Comparison of ENCODE assay signal across 35 cellular contexts in the genomic region with DNA sequence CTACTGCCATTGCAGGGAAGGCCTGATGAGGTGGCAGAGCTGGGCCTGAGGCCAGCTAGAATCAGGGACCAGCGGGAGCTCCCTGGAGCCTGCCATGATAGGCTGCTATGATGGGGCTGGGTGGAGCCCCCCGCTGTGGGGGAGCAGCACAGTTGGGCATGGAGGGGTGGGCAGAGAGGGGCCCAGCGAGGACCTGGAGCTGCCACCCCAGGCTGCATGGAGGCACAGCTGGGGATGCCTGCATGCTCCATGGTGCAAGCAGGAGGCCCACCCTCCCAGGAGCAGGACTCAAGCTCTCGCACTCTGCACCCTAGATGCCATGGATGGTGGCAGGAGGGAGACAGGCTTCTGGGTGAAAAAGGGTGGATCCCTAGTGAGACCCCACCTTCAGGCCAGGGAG.
"Had no signal": no experiment of that assay in that cellular context is flagged by ENCODE, and none has a peak within 500 bp of the region (broad histone marks: within the 10 kb centered on the region; RNA-seq: fewer than 3 reads in every experiment).

No MANE protein-coding gene starts in this region.

- H3K27me3 ChIP-seq: ascending aorta, cardiac muscle cell had no signal

- H3K27me3 Mint-ChIP-seq: activated B cell treated with CpG ODN at 0.5 μM for 24 hours; activated CD4-positive, alpha-beta memory T cell treated with anti-CD3 and anti-CD28 coated beads for 36 hours; activated naive CD4-positive, alpha-beta T cell treated with anti-CD3 and anti-CD28 coated beads, Interleukin-2, amount 50 U/mL, for 24 hours; activated naive CD8-positive, alpha-beta T cell; activated naive CD8-positive, alpha-beta T cell treated with anti-CD3 and anti-CD28 coated beads, Interleukin-2, amount 10 ng/mL, durations not matched to agents 7 days and 5 days; activated T-cell treated with anti-CD3 and anti-CD28 coated beads, Interleukin-2, amount 50 U/mL, for 24 hours had no signal

- H3K4me1 Mint-ChIP-seq: activated naive CD4-positive, alpha-beta T cell treated with anti-CD3 and anti-CD28 coated beads, Interleukin-2, amount 50 U/mL, for 24 hours; brain; central memory CD8-positive, alpha-beta T cell had no signal

- H3K36me3 ChIP-seq: ascending aorta, cardiac muscle cell had no signal

- DNase-seq: activated B cell treated with CpG ODN at 0.5 μM for 24 hours; activated CD4-positive, alpha-beta memory T cell treated with anti-CD3 and anti-CD28 coated beads for 36 hours; activated CD4-positive, alpha-beta T cell treated with anti-CD3 and anti-CD28 coated beads for 48 hours; activated CD4-positive, alpha-beta T cell treated with anti-CD3 and anti-CD28 coated beads, Interleukin-2, amount 50 U/mL, for 1 hour; activated CD4-positive, alpha-beta T cell treated with anti-CD3 and anti-CD28 coated beads, Interleukin-2, amount 50 U/mL, for 4 hours; activated CD4-positive, CD25-positive, alpha-beta regulatory T cell treated with anti-CD3 and anti-CD28 coated beads, Interleukin-2, amount 50 U/mL, for 72 hours; activated CD8-positive, alpha-beta memory T cell treated with anti-CD3 and anti-CD28 coated beads for 24 hours; activated CD8-positive, alpha-beta memory T cell treated with anti-CD3 and anti-CD28 coated beads, Interleukin-2, amount 10 ng/mL, durations not matched to agents 7 days and 5 days; activated CD8-positive, alpha-beta memory T cell treated with anti-CD3 and anti-CD28 coated beads, Interleukin-2, amount 50 U/mL, for 48 hours; activated CD8-positive, alpha-beta T cell treated with anti-CD3 and anti-CD28 coated beads, Interleukin-2, amount 10 ng/mL, durations not matched to agents 7 days and 5 days; activated effector memory CD4-positive, alpha-beta T cell treated with Interleukin-2 at 50 U/mL for 16 hours; activated gamma-delta T cell; activated naive CD4-positive, alpha-beta T cell treated with anti-CD3 and anti-CD28 coated beads, Interleukin-2, amount 10 ng/mL, durations not matched to agents 7 days and 5 days; activated naive CD4-positive, alpha-beta T cell treated with Interleukin-2 at 50 U/mL for 16 hours; activated naive CD8-positive, alpha-beta T cell treated with anti-CD3 and anti-CD28 coated beads, Interleukin-2, amount 10 ng/mL, durations not matched to agents 7 days and 5 days; activated naive CD8-positive, alpha-beta T cell treated with anti-CD3 and anti-CD28 coated beads, Interleukin-2, amount 50 U/mL, for 24 hours; activated T-cell treated with anti-CD3 and anti-CD28 coated beads, Interleukin-2, amount 50 U/mL, for 24 hours; activated T-cell treated with anti-CD3 and anti-CD28 coated beads, Interleukin-2, amount 50 U/mL, for 48 hours; amygdala; anterior cingulate cortex; caudate nucleus; cerebellar nuclear complex; T-helper 1 cell; T-helper 2 cell; T-helper 9 cell had no signal

- H3K27ac ChIP-seq: ascending aorta, cardiac muscle cell, VCaP had no signal

- H3K4me1 ChIP-seq: ascending aorta had no signal

- H3K27ac Mint-ChIP-seq: activated CD4-positive, alpha-beta memory T cell treated with anti-CD3 and anti-CD28 coated beads for 36 hours; activated CD8-positive, alpha-beta memory T cell treated with anti-CD3 and anti-CD28 coated beads, Interleukin-2, amount 10 ng/mL, durations not matched to agents 7 days and 5 days; activated CD8-positive, alpha-beta T cell treated with anti-CD3 and anti-CD28 coated beads, Interleukin-2, amount 10 ng/mL, durations not matched to agents 7 days and 5 days; activated naive CD4-positive, alpha-beta T cell treated with anti-CD3 and anti-CD28 coated beads, Interleukin-2, amount 10 ng/mL, durations not matched to agents 7 days and 5 days; activated naive CD4-positive, alpha-beta T cell treated with anti-CD3 and anti-CD28 coated beads, Interleukin-2, amount 50 U/mL, for 24 hours; activated naive CD8-positive, alpha-beta T cell; activated naive CD8-positive, alpha-beta T cell treated with anti-CD3 and anti-CD28 coated beads, Interleukin-2, amount 10 ng/mL, durations not matched to agents 7 days and 5 days; activated naive CD8-positive, alpha-beta T cell treated with anti-CD3 and anti-CD28 coated beads, Interleukin-2, amount 50 U/mL, for 24 hours; activated T-cell treated with anti-CD3 and anti-CD28 coated beads, Interleukin-2, amount 50 U/mL, for 24 hours; activated T-helper 2 cell treated with anti-CD3 and anti-CD28 coated beads, Interferon-gamma antibody, Interleukin-2, Interleukin-4, amounts not matched to agents 10 μg/mL and 5 μg/mL and 100 μg/mL, durations not matched to agents 14 hours and 24 hours and 36 hours; brain; T-helper 1 cell treated with Interleukin-12 subunit alpha and Interleukin-12 subunit beta and Interleukin-4 antibody, amounts not matched to agents 30 μg/mL and 1 μg/mL, for 36 hours; T-helper 2 cell treated with Interferon-gamma antibody and Interleukin-4, amounts not matched to agents 5 μg/mL and 100 μg/mL, for 36 hours had no signal

- H3K4me3 ChIP-seq: ascending aorta, cardiac muscle cell had no signal

- H3K4me3 Mint-ChIP-seq: activated B cell treated with CpG ODN at 0.5 μM for 24 hours; activated CD4-positive, alpha-beta memory T cell treated with anti-CD3 and anti-CD28 coated beads for 36 hours; activated CD8-positive, alpha-beta memory T cell treated with anti-CD3 and anti-CD28 coated beads, Interleukin-2, amount 10 ng/mL, durations not matched to agents 7 days and 5 days; activated CD8-positive, alpha-beta T cell treated with anti-CD3 and anti-CD28 coated beads, Interleukin-2, amount 10 ng/mL, durations not matched to agents 7 days and 5 days; activated naive CD4-positive, alpha-beta T cell treated with anti-CD3 and anti-CD28 coated beads, Interleukin-2, amount 10 ng/mL, durations not matched to agents 7 days and 5 days; activated naive CD4-positive, alpha-beta T cell treated with anti-CD3 and anti-CD28 coated beads, Interleukin-2, amount 50 U/mL, for 24 hours; activated naive CD8-positive, alpha-beta T cell; activated naive CD8-positive, alpha-beta T cell treated with anti-CD3 and anti-CD28 coated beads, Interleukin-2, amount 10 ng/mL, durations not matched to agents 7 days and 5 days; activated naive CD8-positive, alpha-beta T cell treated with anti-CD3 and anti-CD28 coated beads, Interleukin-2, amount 50 U/mL, for 24 hours; activated T-cell treated with anti-CD3 and anti-CD28 coated beads, Interleukin-2, amount 50 U/mL, for 24 hours; brain; central memory CD8-positive, alpha-beta T cell; T-helper 1 cell treated with Interleukin-12 subunit alpha and Interleukin-12 subunit beta and Interleukin-4 antibody, amounts not matched to agents 30 μg/mL and 1 μg/mL, for 36 hours; T-helper 2 cell treated with Interferon-gamma antibody and Interleukin-4, amounts not matched to agents 5 μg/mL and 100 μg/mL, for 36 hours had no signal

- H3K36me3 Mint-ChIP-seq: activated naive CD4-positive, alpha-beta T cell treated with anti-CD3 and anti-CD28 coated beads, Interleukin-2, amount 10 ng/mL, durations not matched to agents 7 days and 5 days; activated naive CD8-positive, alpha-beta T cell treated with anti-CD3 and anti-CD28 coated beads, Interleukin-2, amount 10 ng/mL, durations not matched to agents 7 days and 5 days; brain had no signal

- ATAC-seq: activated CD8-positive, alpha-beta memory T cell treated with anti-CD3 and anti-CD28 coated beads, Interleukin-2, amount 10 ng/mL, durations not matched to agents 7 days and 5 days; activated CD8-positive, alpha-beta T cell treated with anti-CD3 and anti-CD28 coated beads, Interleukin-2, amount 10 ng/mL, durations not matched to agents 7 days and 5 days; activated naive CD8-positive, alpha-beta T cell treated with anti-CD3 and anti-CD28 coated beads, Interleukin-2, amount 50 U/mL, for 24 hours had no signal
